ENCODE assay signal across 20 cellular contexts in the genomic region with DNA sequence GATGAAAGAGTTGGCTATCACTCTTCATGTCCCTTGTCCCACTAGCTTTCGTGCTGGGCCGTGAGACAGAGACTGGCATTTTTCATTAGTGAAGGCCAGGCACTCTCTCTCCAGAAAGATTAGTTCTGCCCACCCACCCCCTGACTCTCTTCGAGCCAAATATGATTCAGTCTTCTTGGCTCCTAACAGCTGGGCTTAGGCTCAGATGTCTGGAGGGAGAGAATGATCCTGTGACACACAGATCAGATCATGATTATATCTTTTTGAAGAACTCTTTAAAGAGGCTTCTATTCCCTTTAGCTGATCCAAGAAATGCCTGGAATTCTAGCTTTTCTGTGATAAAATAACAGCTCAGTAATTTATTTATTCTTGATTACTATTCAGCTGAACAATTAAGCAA. TPM values are rescaled to one million over a fixed set of nuclear protein-coding genes. Genes with fewer than 3 reads are reported as not detected.
DNase-seq lines count a peak whose midpoint lies in the region; TF ChIP-seq lines count a peak whose summit lies in the region.
"Had no signal": no experiment of that assay in that cellular context is flagged by ENCODE, and none has a peak within 500 bp of the region (broad histone marks: within the 10 kb centered on the region; RNA-seq: fewer than 3 reads in every experiment).

No MANE protein-coding gene starts in this region.

- POLR2A ChIA-PET in activated CD4-positive, alpha-beta memory T cell treated with anti-CD3 and anti-CD28 coated beads, Interleukin-2, amount 10 ng/mL, durations not matched to agents 7 days and 5 days (lab: Charles Lee), result interaction anchor here (0.8 kb wide), 1 partner anchor 108 kb away, joined by 3 read pairs; no protein-coding TSS in a partner anchor

- H3K27ac Mint-ChIP-seq in activated CD4-positive, alpha-beta memory T cell treated with anti-CD3 and anti-CD28 coated beads, Interleukin-2, amount 10 ng/mL, durations not matched to agents 7 days and 5 days, result no peak overlapping the region
- H3K27ac Mint-ChIP-seq: CD4-positive, alpha-beta T cell; progenitor cell of endocrine pancreas; stimulated activated effector memory CD8-positive, alpha-beta T cell treated with anti-CD3 and anti-CD28 coated beads, Interleukin-12 subunit alpha, Interleukin-12 subunit beta, amount 100 ng/mL, for 72 hours; T-helper 2 cell treated with Interferon-gamma antibody and Interleukin-4, amounts not matched to agents 5 μg/mL and 100 μg/mL, for 36 hours; type B pancreatic cell had no signal

- peaks cover 26% of the 10 kb centered on the region for H3K9me3 Mint-ChIP-seq in activated CD4-positive, alpha-beta memory T cell treated with anti-CD3 and anti-CD28 coated beads, Interleukin-2, amount 10 ng/mL, durations not matched to agents 7 days and 5 days
- H3K9me3 Mint-ChIP-seq: type B pancreatic cell had no signal

- H3F3A ChIP-seq in smooth muscle cell (ENCODE audit: low read depth), result peaks cover 6% of the 10 kb centered on the region

- H3K4me3 ChIP-seq in adipocyte (ENCODE audit: low read length) (peak overlapping the region; percentile 50), smooth muscle cell (no peak overlapping the region)
- H3K4me3 ChIP-seq: GM12878, left ventricle myocardium inferior had no signal

- H3K36me3 ChIP-seq in adipocyte (ENCODE audit: control insufficient read depth, insufficient read depth, low read length, severe bottlenecking) (no peaks in the 10 kb centered on the region), smooth muscle cell (ENCODE audit: low read depth) (no peaks in the 10 kb centered on the region)
- H3K36me3 ChIP-seq: left ventricle myocardium inferior had no signal

- no peaks in the 10 kb centered on the region for H3K9me3 ChIP-seq in adipocyte (ENCODE audit: control insufficient read depth, low read length)
- H3K9me3 ChIP-seq in smooth muscle cell (replicated peaks; ENCODE audit: low read depth), result no peaks in the 10 kb centered on the region
- H3K9me3 ChIP-seq: left ventricle myocardium inferior had no signal

- no peaks in the 10 kb centered on the region for H4K20me1 ChIP-seq in smooth muscle cell (ENCODE audit: low read depth)

- peak overlapping the region; percentile 72 for H3K4me2 ChIP-seq in smooth muscle cell

- H3K27me3 ChIP-seq in adipocyte (replicated peaks; ENCODE audit: control insufficient read depth, insufficient read depth, low read length), result no peaks in the 10 kb centered on the region
- no peaks in the 10 kb centered on the region for H3K27me3 ChIP-seq in smooth muscle cell (ENCODE audit: low read depth)

- H3K4me1 ChIP-seq in adipocyte (ENCODE audit: control insufficient read depth, insufficient read depth, low read length), result peaks cover 47% of the 10 kb centered on the region
- H3K4me1 ChIP-seq in smooth muscle cell (ENCODE audit: low read depth), result peaks cover 10% of the 10 kb centered on the region

- peak overlapping the region; percentile 81 for H3K27ac ChIP-seq in smooth muscle cell (ENCODE audit: low read depth)
- H3K27ac ChIP-seq: 22Rv1, left ventricle myocardium inferior had no signal

- H3K36me3 Mint-ChIP-seq in activated CD4-positive, alpha-beta memory T cell treated with anti-CD3 and anti-CD28 coated beads, Interleukin-2, amount 10 ng/mL, durations not matched to agents 7 days and 5 days (ENCODE audit: low read depth), result peaks cover 34% of the 10 kb centered on the region
- H3K36me3 Mint-ChIP-seq: type B pancreatic cell had no signal

- no peaks in the 10 kb centered on the region for H3K79me2 ChIP-seq in smooth muscle cell (ENCODE audit: low read depth)

- peaks cover 61% of the 10 kb centered on the region for H3K4me1 Mint-ChIP-seq in activated CD4-positive, alpha-beta memory T cell treated with anti-CD3 and anti-CD28 coated beads, Interleukin-2, amount 10 ng/mL, durations not matched to agents 7 days and 5 days

- CTCF ChIA-PET in activated CD4-positive, alpha-beta memory T cell treated with anti-CD3 and anti-CD28 coated beads, Interleukin-2, amount 10 ng/mL, durations not matched to agents 7 days and 5 days (lab: Charles Lee), result interaction anchor here (1.2 kb wide), 1 partner anchor 11 kb away, joined by 3 read pairs; no protein-coding TSS in a partner anchor

- H3K27me3 Mint-ChIP-seq in activated CD4-positive, alpha-beta memory T cell treated with anti-CD3 and anti-CD28 coated beads, Interleukin-2, amount 10 ng/mL, durations not matched to agents 7 days and 5 days, result no peaks in the 10 kb centered on the region
- H3K27me3 Mint-ChIP-seq: CD4-positive, alpha-beta T cell had no signal

- H3K4me3 Mint-ChIP-seq in activated CD4-positive, alpha-beta memory T cell treated with anti-CD3 and anti-CD28 coated beads, Interleukin-2, amount 10 ng/mL, durations not matched to agents 7 days and 5 days, result no peak overlapping the region
- H3K4me3 Mint-ChIP-seq: CD4-positive, alpha-beta T cell; stimulated activated effector memory CD8-positive, alpha-beta T cell treated with anti-CD3 and anti-CD28 coated beads, Interleukin-12 subunit alpha, Interleukin-12 subunit beta, amount 100 ng/mL, for 72 hours; T-helper 2 cell treated with Interferon-gamma antibody and Interleukin-4, amounts not matched to agents 5 μg/mL and 100 μg/mL, for 36 hours; type B pancreatic cell had no signal

- H2AFZ ChIP-seq in smooth muscle cell (ENCODE audit: low read depth), result no peak overlapping the region

- H3K9ac ChIP-seq in adipocyte (ENCODE audit: low read length) (peak overlapping the region; percentile 69), smooth muscle cell (ENCODE audit: low read depth) (no peak overlapping the region)

- 18% methylated on average over 3 of the region's 3 CpGs for WGBS in smooth muscle cell (ENCODE audit: low lambda C conversion rate)

- DNase-seq in DMS 273 (lab: John Stamatoyannopoulos, UW; ENCODE audit: unreplicated experiment) (peak; percentile 12), DMS 273 treated with DMSO at 0.1 percent for 48 hours (lab: John Stamatoyannopoulos, UW) (no peak), adipocyte (ENCODE audit: low read depth) (peak; percentile 72), foreskin melanocyte (peak; percentile 70), smooth muscle cell (lab: John Stamatoyannopoulos, UW; ENCODE audit: unreplicated experiment) (no peak), GDM1 (lab: John Stamatoyannopoulos, UW) (no peak)
- no peak for DNase-seq in activated T-cell treated with anti-CD3 and anti-CD28 coated beads, Interleukin-2, amount 50 U/mL, for 1 hour
- DNase-seq in activated CD4-positive, alpha-beta memory T cell treated with anti-CD3 and anti-CD28 coated beads, Interleukin-2, amount 10 ng/mL, durations not matched to agents 7 days and 5 days, result no peak
- DNase-seq: activated naive CD4-positive, alpha-beta T cell treated with Interleukin-2 at 50 U/mL for 16 hours; CD4-positive, alpha-beta T cell; effector CD4-positive, alpha-beta T cell; left ventricle myocardium inferior; Right ventricle myocardium superior had no signal

- no peak for TF ChIP-seq CTCF in smooth muscle cell (IDR thresholded peaks at IDR 0.05; ENCODE audit: borderline replicate concordance, insufficient read depth, poor library complexity, severe bottlenecking)

RNA-seq across cellular contexts. Expression of a gene that starts 5.2 kb away (rescaled TPM):
- 128 and 132 TPM in 2 replicates for total RNA-seq in smooth muscle cell
- 61.5 and 83.6 TPM in 2 replicates for polyA plus RNA-seq in smooth muscle cell
- 100 to 1,000 TPM; 296 to 304 TPM for total RNA-seq in activated CD4-positive, alpha-beta memory T cell treated with anti-CD3 and anti-CD28 coated beads, Interleukin-2, amount 10 ng/mL, durations not matched to agents 7 days and 5 days
- total RNA-seq: bronchial epithelial cell had no signal

Comparison
In these comparisons a context has a peak if more than half of its experiments do, and no peak if none do; other contexts are left out.
1. DNase-seq: peak in DMS 273 (single experiment), adipocyte (single experiment) and foreskin melanocyte (single experiment); none in DMS 273 treated with DMSO at 0.1 percent for 48 hours (single experiment), smooth muscle cell (single experiment), GDM1 (single experiment), activated T-cell treated with anti-CD3 and anti-CD28 coated beads, Interleukin-2, amount 50 U/mL, for 1 hour (single experiment) and activated CD4-positive, alpha-beta memory T cell treated with anti-CD3 and anti-CD28 coated beads, Interleukin-2, amount 10 ng/mL, durations not matched to agents 7 days and 5 days (single experiment).